20 cellular contexts compared by ENCODE assay signal in genomic region chr4:106312997-106313522, GRCh38. TPM values are rescaled to one million over a fixed set of nuclear protein-coding genes. Genes with fewer than 3 reads are reported as not detected.
DNase-seq lines count a peak whose midpoint lies in the region; ATAC-seq, FAIRE-seq and TF ChIP-seq lines count a peak whose summit lies in the region.
"Had no signal": no experiment of that assay in that cellular context is flagged by ENCODE, and none has a peak within 500 bp of the region (broad histone marks: within the 10 kb centered on the region; RNA-seq: fewer than 3 reads in every experiment).

No MANE protein-coding gene starts in this region.

- no peaks in the 10 kb centered on the region for H3K9me3 Mint-ChIP-seq in CD8-positive, alpha-beta T cell
- H3K9me3 Mint-ChIP-seq in neural crest cell = no peaks in the 10 kb centered on the region
- no peaks in the 10 kb centered on the region for H3K9me3 Mint-ChIP-seq in CD8-positive, alpha-beta memory T cell
- H3K9me3 Mint-ChIP-seq: activated CD4-positive, alpha-beta T cell treated with anti-CD3 and anti-CD28 coated beads, Interleukin-2, amount 10 ng/mL, durations not matched to agents 7 days and 5 days; CD14-positive monocyte; endodermal cell had no signal

- RAD21 ChIA-PET in GM12878 (lab: Charles Lee; ENCODE audit: unreplicated experiment) = interaction anchor here (1.3 kb wide), 1 partner anchor 9 kb away, joined by 3 read pairs; no protein-coding TSS in a partner anchor

- no peak for TF ChIP-seq EP300 in GM12878 (IDR thresholded peaks at IDR 0.05; ENCODE audit: borderline replicate concordance in 1 of 2, control insufficient read depth in 1 of 2, low read depth in 2 of 2, low read length in 2 of 2)

- no peaks in the 10 kb centered on the region for H3K27me3 Mint-ChIP-seq in CD8-positive, alpha-beta T cell (ENCODE audit: low read depth)
- no peaks in the 10 kb centered on the region for H3K27me3 Mint-ChIP-seq in neural crest cell (ENCODE audit: low read depth)
- H3K27me3 Mint-ChIP-seq in CD8-positive, alpha-beta memory T cell = no peaks in the 10 kb centered on the region
- H3K27me3 Mint-ChIP-seq: activated CD4-positive, alpha-beta T cell treated with anti-CD3 and anti-CD28 coated beads, Interleukin-2, amount 10 ng/mL, durations not matched to agents 7 days and 5 days had no signal

- FAIRE-seq in GM12878 (lab: Jason Lieb, UNC) = no peak
- FAIRE-seq: frontal cortex had no signal

- no peak for DNase-seq in CD8-positive, alpha-beta T cell
- DNase-seq in LHCN-M2 (ENCODE audit: low read depth) = peak; percentile 23
- DNase-seq in GM12878 (ENCODE audit: low read depth, low spot score) = no peak
- no peak for DNase-seq in neural crest cell (ENCODE audit: low read depth, low spot score)
- DNase-seq in mesenteric fat pad (ENCODE audit: low spot score) = no peak
- DNase-seq in HK-2 (ENCODE audit: unreplicated experiment) = no peak
- DNase-seq in CD8-positive, alpha-beta memory T cell = no peak
- DNase-seq: activated CD4-positive, alpha-beta T cell treated with anti-CD3 and anti-CD28 coated beads, Interleukin-2, amount 10 ng/mL, durations not matched to agents 7 days and 5 days; activated effector memory CD4-positive, alpha-beta T cell treated with anti-CD3 and anti-CD28 coated beads, Interleukin-2, amount 50 U/mL, for 16 hours; endodermal cell; GDM1; midbrain; MM.1S; NCI-H2029 treated with DMSO at 0.1 percent for 48 hours; NCI-H69; T1000 had no signal

- no peak for TF ChIP-seq POLR2A in GM12878 (IDR thresholded peaks at IDR 0.05; ENCODE audit: low read depth, low read length)

- peaks cover 12% of the 10 kb centered on the region for H3K36me3 Mint-ChIP-seq in CD8-positive, alpha-beta T cell
- no peaks in the 10 kb centered on the region for H3K36me3 Mint-ChIP-seq in neural crest cell (ENCODE audit: low read depth)
- peaks cover 0 to 11% (median 3%) of the 10 kb centered on the region in 3 donors for H3K36me3 Mint-ChIP-seq in CD8-positive, alpha-beta memory T cell

- no peak for ATAC-seq in CD8-positive, alpha-beta T cell
- ATAC-seq in GM12878 = no peak

- peaks cover 17% of the 10 kb centered on the region for H3K4me1 ChIP-seq in CD8-positive, alpha-beta T cell (ENCODE audit: insufficient read depth, low read length)
- H3K4me1 ChIP-seq in GM12878 (ENCODE audit: control insufficient read depth, insufficient read depth, low read length) = no peaks in the 10 kb centered on the region
- peaks cover 21% of the 10 kb centered on the region for H3K4me1 ChIP-seq in CD8-positive, alpha-beta memory T cell (ENCODE audit: insufficient read depth, low read length)

- CTCF ChIA-PET in CD8-positive, alpha-beta T cell (lab: Charles Lee) = no interaction called here
- CTCF ChIA-PET in GM12878 (lab: Yijun Ruan, JAX) = interaction anchor here (0.6 to 1.3 kb wide), 4 partner anchors 15 to 152 kb away, joined by 3 to 5 read pairs (median 3); no protein-coding TSS in a partner anchor
- CTCF ChIA-PET in CD8-positive, alpha-beta memory T cell (lab: Charles Lee) = no interaction called here

- SMC1A ChIA-PET in GM12878 (lab: Charles Lee; ENCODE audit: uncharacterized antibody, unreplicated experiment) = interaction anchor here (1.3 to 1.4 kb wide), 3 partner anchors 8 to 11 kb away, joined by 4 to 5 read pairs (median 4); no protein-coding TSS in a partner anchor

- H2AFZ ChIP-seq in GM12878 (ENCODE audit: control insufficient read depth, low read depth, low read length) = no peak overlapping the region

- H4K20me1 ChIP-seq in GM12878 (ENCODE audit: control insufficient read depth, insufficient read depth) = no peaks in the 10 kb centered on the region

- in situ Hi-C loops in GM12878 (cut with MboI) = no loop called here

- TF ChIP-seq RAD21 in GM12878 (IDR thresholded peaks at IDR 0.05; ENCODE audit: insufficient read depth, low read depth, low read length) = no peak

- H3K79me2 ChIP-seq in GM12878 (ENCODE audit: control insufficient read depth, insufficient read depth, low read length) = peaks cover 66% of the 10 kb centered on the region

- no peak overlapping the region for H3K4me3 Mint-ChIP-seq in CD8-positive, alpha-beta T cell
- peak overlapping the region; percentile 81 for H3K4me3 Mint-ChIP-seq in neural crest cell
- peak overlapping the region in 3 of 7 donors; percentile 27 to 82 (median 29) for H3K4me3 Mint-ChIP-seq in CD8-positive, alpha-beta memory T cell
- H3K4me3 Mint-ChIP-seq: activated CD4-positive, alpha-beta T cell treated with anti-CD3 and anti-CD28 coated beads, Interleukin-2, amount 10 ng/mL, durations not matched to agents 7 days and 5 days; CD14-positive monocyte; endodermal cell had no signal

- no peak overlapping the region for H3K4me3 ChIP-seq in CD8-positive, alpha-beta T cell (ENCODE audit: low read depth, low read length)
- 0 out of 2 replicates have a peak overlapping the region, but pooled peaks have one; percentile 34 for H3K4me3 ChIP-seq in GM12878
- no peak overlapping the region for H3K4me3 ChIP-seq in CD8-positive, alpha-beta memory T cell (ENCODE audit: low read length)

- H3K4me2 ChIP-seq in GM12878 (ENCODE audit: control insufficient read depth, insufficient read depth) = no peak overlapping the region

- H3K27ac ChIP-seq in CD8-positive, alpha-beta T cell (ENCODE audit: low read depth, low read length) = no peak overlapping the region
- no peak overlapping the region for H3K27ac ChIP-seq in GM12878 (ENCODE audit: control insufficient read depth, insufficient read depth)
- H3K27ac ChIP-seq in CD8-positive, alpha-beta memory T cell (ENCODE audit: low read depth, low read length) = no peak overlapping the region

- no TSS peak for BruUV-seq in GM12878 (replicated peaks; lab: Mats Ljungman, UMichigan)

- intact Hi-C loops in CD8-positive, alpha-beta T cell (cut with DNase I, micrococcal nuclease) = loop anchor here in 1 of 2 experiments (5.0 to 10.0 kb wide), 3 partner anchors 608 to 1622 kb away; partner anchors contain the start of genes CYP2U1, GSTCD, INTS12 and TET2
- intact Hi-C loops in GM12878 (cut with micrococcal nuclease; ENCODE audit: unreplicated experiment) = no loop called here

- H3K36me3 ChIP-seq in CD8-positive, alpha-beta T cell (ENCODE audit: insufficient read depth, low read length) = no peaks in the 10 kb centered on the region
- no peaks in the 10 kb centered on the region for H3K36me3 ChIP-seq in GM12878 (ENCODE audit: control insufficient read depth in 2 of 2, insufficient read depth in 2 of 2, low read length in 1 of 2)
- H3K36me3 ChIP-seq in CD8-positive, alpha-beta memory T cell (ENCODE audit: insufficient read depth, low read length) = no peaks in the 10 kb centered on the region

- H3K4me1 Mint-ChIP-seq in CD8-positive, alpha-beta T cell (ENCODE audit: low read depth) = peaks cover 42% of the 10 kb centered on the region
- peaks cover 18% of the 10 kb centered on the region for H3K4me1 Mint-ChIP-seq in neural crest cell
- H3K4me1 Mint-ChIP-seq in CD8-positive, alpha-beta memory T cell = peaks cover 27 to 48% (median 46%) of the 10 kb centered on the region in 3 donors

- TF ChIP-seq CTCF in CD8-positive, alpha-beta T cell (IDR thresholded peaks at IDR 0.05) = no peak
- TF ChIP-seq CTCF in GM12878 (IDR thresholded peaks at IDR 0.05 in 2 of 3, conservative IDR thresholded peaks at IDR 0.05 in 1 of 3; ENCODE audit: control insufficient read depth in 2 of 3, extremely low read depth in 1 of 3, insufficient read depth in 1 of 3, low read depth in 3 of 3, low read length in 3 of 3) (no peak), neural crest cell (conservative IDR thresholded peaks at IDR 0.05) (no peak)

- H3K9me3 ChIP-seq in CD8-positive, alpha-beta T cell (ENCODE audit: low read length) = no peaks in the 10 kb centered on the region
- no peaks in the 10 kb centered on the region for H3K9me3 ChIP-seq in GM12878 (replicated peaks; ENCODE audit: control insufficient read depth, insufficient read depth, low read length)
- H3K9me3 ChIP-seq in CD8-positive, alpha-beta memory T cell (ENCODE audit: low read length) = no peaks in the 10 kb centered on the region

- POLR2A ChIA-PET in CD8-positive, alpha-beta T cell (lab: Charles Lee) = interaction anchor here (0.6 kb wide), 1 partner anchor 684 kb away, joined by 3 read pairs; no protein-coding TSS in a partner anchor
- POLR2A ChIA-PET in GM12878 (lab: Charles Lee) = no interaction called here
- POLR2A ChIA-PET in CD8-positive, alpha-beta memory T cell (lab: Charles Lee) = no interaction called here

- no peak overlapping the region for H3K9ac ChIP-seq in GM12878 (ENCODE audit: control insufficient read depth, insufficient read depth, low read length)

- H3K27me3 ChIP-seq in CD8-positive, alpha-beta T cell (ENCODE audit: insufficient read depth, low read length) = no peaks in the 10 kb centered on the region
- H3K27me3 ChIP-seq in GM12878 (replicated peaks in 1 of 2; ENCODE audit: control insufficient read depth in 2 of 2, insufficient read depth in 2 of 2, low read length in 1 of 2) = no peaks in the 10 kb centered on the region
- no peaks in the 10 kb centered on the region for H3K27me3 ChIP-seq in CD8-positive, alpha-beta memory T cell (ENCODE audit: insufficient read depth, low read length, poor library complexity, severe bottlenecking)

- peak overlapping the region; percentile 79 for H3K27ac Mint-ChIP-seq in CD8-positive, alpha-beta T cell
- no peak overlapping the region for H3K27ac Mint-ChIP-seq in neural crest cell (ENCODE audit: unreplicated experiment)
- peak overlapping the region in 3 of 8 donors; percentile 28 to 84 (median 66) for H3K27ac Mint-ChIP-seq in CD8-positive, alpha-beta memory T cell
- H3K27ac Mint-ChIP-seq: activated CD4-positive, alpha-beta T cell treated with anti-CD3 and anti-CD28 coated beads, Interleukin-2, amount 10 ng/mL, durations not matched to agents 7 days and 5 days; endodermal cell had no signal

- WGBS in GM12878 (ENCODE audit: insufficient coverage, insufficient replicate concordance, low lambda C conversion rate, missing lambda C conversion rate) = 87% methylated on average over 3 of the region's 3 CpGs

RNA-seq across cellular contexts. Expression of gene TBCK, which starts 2.9 kb away (rescaled TPM):
- total RNA-seq in CD8-positive, alpha-beta T cell = 10 to 100 TPM; 17.4 to 20.4 TPM
- 30.1 and 35.6 TPM in 2 replicates for total RNA-seq in LHCN-M2 (2014; rRNA removed)
- 15.2 TPM for polyA plus RNA-seq in LHCN-M2 (2012)
- total RNA-seq in GM12878 (2013; cell fraction: nucleolus; rRNA removed) = 313 and 315 TPM in 2 replicates
- 26.5 and 30.3 TPM in 2 replicates for total RNA-seq in GM12878 (2014; rRNA removed)
- 21.6 and 26.0 TPM in 2 replicates for total RNA-seq in GM12878 (2014; rRNA removed; fragmentation: Illumina TruSeq; extraction: Trizol)
- 20.4 and 22.8 TPM in 2 replicates for total RNA-seq in GM12878 (2021)
- polyA plus RNA-seq in GM12878 (2011; ENCODE audit: low read depth) = 13.1 TPM
- 28.9 and 47.1 TPM in 2 replicates for polyA plus RNA-seq in GM12878 (2011; rRNA removed)
- polyA plus RNA-seq in GM12878 (2011; cell fraction: cytosol; rRNA removed) = 14.0 and 17.4 TPM in 2 replicates
- 98.6 and 119 TPM in 2 replicates for polyA plus RNA-seq in GM12878 (2011; cell fraction: nucleus; rRNA removed)
- 11.3 and 13.4 TPM in 2 replicates for polyA plus RNA-seq in GM12878 (2012)
- 13.6 and 16.3 TPM in 2 replicates for polyA plus RNA-seq in GM12878 (2014; fragmentation: Illumina TruSeq; extraction: Trizol)
- 1 to 10 TPM; 4.1 to 5.3 TPM for polyA plus RNA-seq in GM12878 (2014; fragmentation: Nextera tagmentation; extraction: Ambion mirVana)
- 8.6 and 10.9 TPM in 2 replicates for polyA plus RNA-seq in GM12878 (2014; rRNA removed)
- polyA plus RNA-seq in GM12878 (2016; fragmentation: Nextera tagmentation; extraction: Ambion mirVana) = 10 to 100 TPM; 19.9 to 21.1 TPM
- polyA minus RNA-seq in GM12878 (2011; rRNA and poly(A)+ RNA removed) = 65.8 and 78.1 TPM in 2 replicates
- 9.9 and 10.1 TPM in 2 replicates for polyA minus RNA-seq in GM12878 (2011; cell fraction: cytosol; rRNA and poly(A)+ RNA removed)
- polyA minus RNA-seq in GM12878 (2011; cell fraction: nucleus; rRNA and poly(A)+ RNA removed) = 183 and 246 TPM in 2 replicates
- total RNA-seq in neural crest cell = 42.0 and 47.6 TPM in 2 replicates
- 34.9 TPM for total RNA-seq in mesenteric fat pad
- 10 to 100 TPM; 21.7 to 23.9 TPM for total RNA-seq in CD8-positive, alpha-beta memory T cell
- polyA plus RNA-seq in CD8-positive, alpha-beta memory T cell = 21.0 TPM

RNA-seq across cellular contexts. Expression of gene AIMP1, which starts 3.3 kb away (rescaled TPM):
- 10 to 100 TPM; 69.3 to 79.2 TPM for total RNA-seq in CD8-positive, alpha-beta T cell
- total RNA-seq in LHCN-M2 (2014; rRNA removed) (31.0 and 32.0 TPM in 2 replicates), GM12878 (2014; rRNA removed) (18.6 and 23.9 TPM in 2 replicates), GM12878 (2014; rRNA removed; fragmentation: Illumina TruSeq; extraction: Trizol) (35.7 and 36.9 TPM in 2 replicates), GM12878 (2021) (46.1 and 49.0 TPM in 2 replicates), neural crest cell (32.2 and 34.3 TPM in 2 replicates), mesenteric fat pad (38.8 TPM)
- polyA plus RNA-seq in LHCN-M2 (2012) = 33.3 TPM
- total RNA-seq in GM12878 (2013; cell fraction: nucleolus; rRNA removed) = 16.1 and 18.8 TPM in 2 replicates
- 21.7 TPM for polyA plus RNA-seq in GM12878 (2011; ENCODE audit: low read depth)
- polyA plus RNA-seq in GM12878 (2011; rRNA removed) (41.5 and 76.4 TPM in 2 replicates), GM12878 (2014; fragmentation: Illumina TruSeq; extraction: Trizol) (66.8 and 99.6 TPM in 2 replicates), GM12878 (2014; fragmentation: Nextera tagmentation; extraction: Ambion mirVana) (100 to 1,000 TPM; 115 to 131 TPM), GM12878 (2014; rRNA removed) (27.0 and 32.3 TPM in 2 replicates), GM12878 (2016; fragmentation: Nextera tagmentation; extraction: Ambion mirVana) (100 to 1,000 TPM; 111 to 121 TPM)
- polyA plus RNA-seq in GM12878 (2011; cell fraction: cytosol; rRNA removed) = 8.2 and 8.4 TPM in 2 replicates
- polyA plus RNA-seq in GM12878 (2011; cell fraction: nucleus; rRNA removed) = 15.8 and 16.8 TPM in 2 replicates
- polyA plus RNA-seq in GM12878 (2012) = 36.5 and 53.0 TPM in 2 replicates
- polyA minus RNA-seq in GM12878 (2011; rRNA and poly(A)+ RNA removed) = 4.3 and 5.3 TPM in 2 replicates
- 3.6 and 5.3 TPM in 2 replicates for polyA minus RNA-seq in GM12878 (2011; cell fraction: cytosol; rRNA and poly(A)+ RNA removed)
- polyA minus RNA-seq in GM12878 (2011; cell fraction: nucleus; rRNA and poly(A)+ RNA removed) = 3.6 and 5.5 TPM in 2 replicates
- 10 to 100 TPM; 66.5 to 67.9 TPM for total RNA-seq in CD8-positive, alpha-beta memory T cell
- 67.0 TPM for polyA plus RNA-seq in CD8-positive, alpha-beta memory T cell

RNA-seq across cellular contexts. Expression of gene GIMD1, which starts 55.5 kb away (rescaled TPM):
- not detected for total RNA-seq in CD8-positive, alpha-beta T cell
- total RNA-seq in LHCN-M2 (2014; rRNA removed) (not detected in 2 replicates), GM12878 (2014; rRNA removed) (not detected in 2 replicates), GM12878 (2014; rRNA removed; fragmentation: Illumina TruSeq; extraction: Trizol) (not detected in 2 replicates), GM12878 (2021) (not detected in 2 replicates), neural crest cell (not detected in 2 replicates), mesenteric fat pad (not detected)
- polyA plus RNA-seq in LHCN-M2 (2012) = 0.04 TPM
- not detected in 2 replicates for total RNA-seq in GM12878 (2013; cell fraction: nucleolus; rRNA removed)
- polyA plus RNA-seq in GM12878 (2011; ENCODE audit: low read depth) = not detected
- polyA plus RNA-seq in GM12878 (2011; rRNA removed) (not detected in 2 replicates), GM12878 (2014; fragmentation: Illumina TruSeq; extraction: Trizol) (not detected in 2 replicates), GM12878 (2014; fragmentation: Nextera tagmentation; extraction: Ambion mirVana) (not detected), GM12878 (2014; rRNA removed) (0.14 TPM in 1 of 2 replicates, not detected in the other), GM12878 (2016; fragmentation: Nextera tagmentation; extraction: Ambion mirVana) (not detected)
- polyA plus RNA-seq in GM12878 (2011; cell fraction: cytosol; rRNA removed) = not detected in 2 replicates
- polyA plus RNA-seq in GM12878 (2011; cell fraction: nucleus; rRNA removed) = not detected in 2 replicates
- not detected in 2 replicates for polyA plus RNA-seq in GM12878 (2012)
- polyA minus RNA-seq in GM12878 (2011; rRNA and poly(A)+ RNA removed) = not detected in 2 replicates
- polyA minus RNA-seq in GM12878 (2011; cell fraction: cytosol; rRNA and poly(A)+ RNA removed) = not detected in 2 replicates
- not detected in 2 replicates for polyA minus RNA-seq in GM12878 (2011; cell fraction: nucleus; rRNA and poly(A)+ RNA removed)
- not detected for total RNA-seq in CD8-positive, alpha-beta memory T cell
- polyA plus RNA-seq in CD8-positive, alpha-beta memory T cell = not detected
- total RNA-seq: activated CD4-positive, alpha-beta T cell treated with anti-CD3 and anti-CD28 coated beads, Interleukin-2, amount 10 ng/mL, durations not matched to agents 7 days and 5 days; endodermal cell; frontal cortex; posterior vena cava; RPMI7951 had no signal
- polyA plus RNA-seq: CD14-positive monocyte had no signal
